ENCODE assay signal across 8 cellular contexts in genomic region chr2:224401641-224402342, GRCh38. TPM values are rescaled to one million over a fixed set of nuclear protein-coding genes. Genes with fewer than 3 reads are reported as not detected.
DNase-seq lines count a peak whose midpoint lies in the region; ATAC-seq and TF ChIP-seq lines count a peak whose summit lies in the region.

Gene FAM124B, minus strand, starts transcription at chr2:224402107. Its CDS starts 339 bp downstream, at chr2:224401768.

- peak within 1 kb of the TSS; percentile 74 to 79 for H3K4me3 Mint-ChIP-seq in activated T-cell treated with anti-CD3 and anti-CD28 coated beads, Interleukin-2, amount 50 U/mL, for 72 hours

- CTCF ChIA-PET in GM10248 (lab: Yijun Ruan, JAX), result interaction anchor here (1.0 to 3.4 kb wide), 4 partner anchors 9 to 245 kb away, joined by 3 to 13 read pairs (median 3); no protein-coding TSS in a partner anchor

- H3K27ac Mint-ChIP-seq in activated T-cell treated with anti-CD3 and anti-CD28 coated beads, Interleukin-2, amount 50 U/mL, for 72 hours, result peak within 1 kb of the TSS; percentile 52

- peaks cover 5% of the 10 kb centered on the region for H3K27me3 Mint-ChIP-seq in activated T-cell treated with anti-CD3 and anti-CD28 coated beads, Interleukin-2, amount 50 U/mL, for 72 hours (ENCODE audit: low read depth)

- intact Hi-C loops in Right ventricle myocardium superior (cut with DNase I), result no loop called here

- H3K36me3 Mint-ChIP-seq in activated T-cell treated with anti-CD3 and anti-CD28 coated beads, Interleukin-2, amount 50 U/mL, for 72 hours (ENCODE audit: insufficient read depth in 2 of 2), result peaks cover 0 to 4% of the 10 kb centered on the region in 2 donors

- peaks cover 3% of the 10 kb centered on the region in 2 donors for H3K9me3 Mint-ChIP-seq in activated T-cell treated with anti-CD3 and anti-CD28 coated beads, Interleukin-2, amount 50 U/mL, for 72 hours

- peak; percentile 9 for DNase-seq in ELF-1 (ENCODE audit: low read depth, low spot score)
- peak; percentile 98 for DNase-seq in KBM-7
- DNase-seq in activated T-cell treated with anti-CD3 and anti-CD28 coated beads, Interleukin-2, amount 50 U/mL, for 72 hours, result peak; percentile 31 to 52
- peak; percentile 75 for DNase-seq in Right ventricle myocardium superior
- peak; percentile 16 for DNase-seq in putamen (ENCODE audit: low spot score)
- no peak for DNase-seq in GM10248 (ENCODE audit: extremely low spot score)
- no peak for DNase-seq in HuH-7 (ENCODE audit: low spot score)

- in situ Hi-C loops in KBM-7 (cut with MboI; ENCODE audit: low pct_unique_long_range_greater_than_20kb, low sequenced_read_pairs), result no loop called here

- POLR2A ChIA-PET in GM10248 (lab: Yijun Ruan, JAX), result no interaction called here

- H3K4me1 Mint-ChIP-seq in activated T-cell treated with anti-CD3 and anti-CD28 coated beads, Interleukin-2, amount 50 U/mL, for 72 hours (ENCODE audit: low read depth), result peaks cover 22% of the 10 kb centered on the region

- ATAC-seq in activated T-cell treated with anti-CD3 and anti-CD28 coated beads, Interleukin-2, amount 50 U/mL, for 72 hours (replicated peaks in 1 of 2), result peak; percentile 85 to 89
- peak; percentile 88 for ATAC-seq in Right ventricle myocardium superior (ENCODE audit: poor library complexity)
- no peak for ATAC-seq in GM21360 (IDR thresholded peaks at IDR 0.05; ENCODE audit: unreplicated experiment)

- TF ChIP-seq CTCF in GM10248 (IDR thresholded peaks at IDR 0.05; ENCODE audit: control extremely low read depth, extremely low read depth, low read depth, missing control alignments), result no peak

RNA-seq across cellular contexts. Expression of gene FAM124B, which starts in this region (rescaled TPM):
- total RNA-seq in activated T-cell treated with anti-CD3 and anti-CD28 coated beads, Interleukin-2, amount 50 U/mL, for 72 hours, result under 1 TPM; 0.31 to 0.32 TPM
- total RNA-seq in Right ventricle myocardium superior, result 1.00 TPM

Comparison
In these comparisons a context has a peak if more than half of its experiments do, and no peak if none do; other contexts are left out.
1. Peak in DNase-seq and ATAC-seq in activated T-cell treated with anti-CD3 and anti-CD28 coated beads, Interleukin-2, amount 50 U/mL, for 72 hours; RNA of the gene not detected or under 1 TPM.
2. Peak in DNase-seq and ATAC-seq in Right ventricle myocardium superior; RNA of the gene not detected or under 1 TPM.
3. DNase-seq: peak in ELF-1 (single experiment), KBM-7 (single experiment) and putamen (single experiment); none in GM10248 (single experiment) and HuH-7 (single experiment).